Comparison of ENCODE assay signal across 18 cellular contexts in the genomic region with DNA sequence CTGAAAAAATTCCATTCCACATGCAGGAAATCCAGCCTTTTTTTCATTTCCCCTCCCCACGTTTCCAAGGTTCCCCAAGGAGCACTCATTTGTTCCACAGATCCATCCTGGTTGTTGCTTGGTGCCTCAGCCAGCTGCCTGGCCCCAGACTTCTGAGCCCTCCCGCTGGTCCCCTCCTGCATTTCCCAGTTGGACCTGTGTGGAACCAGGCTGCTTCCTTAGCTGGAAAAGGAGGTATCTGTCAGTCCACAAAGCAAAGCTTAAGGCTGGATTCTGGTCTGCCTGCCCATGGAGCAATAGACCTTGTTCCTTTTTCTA. TPM values are rescaled to one million over a fixed set of nuclear protein-coding genes. Genes with fewer than 3 reads are reported as not detected.
"Had no signal": no experiment of that assay in that cellular context is flagged by ENCODE, and none has a peak within 500 bp of the region (broad histone marks: within the 10 kb centered on the region; RNA-seq: fewer than 3 reads in every experiment).

No MANE protein-coding gene starts in this region.

- H3K27ac ChIP-seq: cardiac muscle cell, left lung, thyroid gland had no signal

- H3K9me3 ChIP-seq: left lung, SK-N-SH, thyroid gland had no signal

- ATAC-seq: activated CD4-positive, CD25-positive, alpha-beta regulatory T cell treated with anti-CD3 and anti-CD28 coated beads, Interleukin-2, amount 50 U/mL, for 24 hours; activated T-helper 17 cell treated with anti-CD3 and anti-CD28 coated beads, Interleukin-2, amount 50 U/mL, for 72 hours; naive thymus-derived CD8-positive, alpha-beta T cell had no signal

- DNase-seq: activated naive CD4-positive, alpha-beta T cell; activated naive CD8-positive, alpha-beta T cell treated with anti-CD3 and anti-CD28 coated beads for 36 hours; activated T-cell treated with anti-CD3 and anti-CD28 coated beads, Interleukin-2, amount 50 U/mL, for 1 hour; amniotic stem cell; foreskin melanocyte; hypothalamus; kidney; left lung; naive thymus-derived CD8-positive, alpha-beta T cell; SK-N-SH; stimulated activated CD4-positive, alpha-beta T cell treated with anti-CD3 and anti-CD28 coated beads, Interleukin-12 subunit alpha, Interleukin-12 subunit beta, amount 100 ng/mL, for 4 hours; stimulated activated CD4-positive, alpha-beta T cell treated with anti-CD3 and anti-CD28 coated beads, Interleukin-1b, Interleukin-23, amount 100 ng/mL, for 48 hours; stimulated activated CD8-positive, alpha-beta memory T cell treated with anti-CD3 and anti-CD28 coated beads, Interleukin-4, amount 100 ng/mL, for 48 hours; stimulated activated naive CD4-positive, alpha-beta T cell; thyroid gland had no signal

- H3K27me3 ChIP-seq: cardiac muscle cell, left lung, thyroid gland had no signal

- H3K4me2 ChIP-seq: SK-N-SH had no signal

- H3K9ac ChIP-seq: SK-N-SH had no signal

- H3K4me3 ChIP-seq: cardiac muscle cell, left lung, thyroid gland had no signal

- H3K36me3 ChIP-seq: cardiac muscle cell, left lung, thyroid gland had no signal

- FAIRE-seq: kidney had no signal

RNA-seq across cellular contexts. Expression of gene ANGPTL2, which starts 44.8 kb away (rescaled TPM):
- total RNA-seq: activated naive CD8-positive, alpha-beta T cell treated with anti-CD3 and anti-CD28 coated beads for 36 hours; activated T-helper 17 cell treated with anti-CD3 and anti-CD28 coated beads, Interleukin-2, amount 50 U/mL, for 72 hours; naive thymus-derived CD8-positive, alpha-beta T cell had no signal
- polyA plus RNA-seq: naive thymus-derived CD8-positive, alpha-beta T cell had no signal
